Comparison of ENCODE assay signal across 10 cellular contexts in genomic region chr1:61141288-61142044, GRCh38. TPM values are rescaled to one million over a fixed set of nuclear protein-coding genes. Genes with fewer than 3 reads are reported as not detected.
DNase-seq lines count a peak whose midpoint lies in the region; ATAC-seq, FAIRE-seq and TF ChIP-seq lines count a peak whose summit lies in the region.
"Had no signal": no experiment of that assay in that cellular context is flagged by ENCODE, and none has a peak within 500 bp of the region (broad histone marks: within the 10 kb centered on the region; RNA-seq: fewer than 3 reads in every experiment).

No MANE protein-coding gene starts in this region.

- DNase-seq in NCI-H1417 (lab: John Stamatoyannopoulos, UW) (peak in 2 of 3 experiments; percentile 33 to 69), NCI-H1417 treated with DMSO at 0.1 percent for 48 hours (lab: John Stamatoyannopoulos, UW) (no peak), SK-N-SH (no peak), fibroblast of villous mesenchyme (ENCODE audit: low read depth) (peak; percentile 90), type B pancreatic cell (ENCODE audit: extremely low spot score, unreplicated experiment) (no peak), GM12891 (ENCODE audit: insufficient read length, low spot score) (no peak), C1 segment of cervical spinal cord (lab: John Stamatoyannopoulos, UW) (no peak)

- H2AFZ ChIP-seq in SK-N-SH (ENCODE audit: low read depth), result no peak overlapping the region

- TF ChIP-seq EP300 in SK-N-SH (IDR thresholded peaks at IDR 0.05; ENCODE audit: borderline replicate concordance in 1 of 2, low read depth in 1 of 2, low read length in 1 of 2), result no peak

- H3K4me1 Mint-ChIP-seq in type B pancreatic cell (ENCODE audit: unreplicated experiment), result peaks cover 48% of the 10 kb centered on the region

- H3K4me2 ChIP-seq in SK-N-SH, result peak overlapping the region; percentile 26; the same call in 1 of the 2 replicates

- H3K79me2 ChIP-seq in SK-N-SH (ENCODE audit: insufficient read depth), result no peaks in the 10 kb centered on the region; the same call in 1 of the 2 replicates

- no peaks in the 10 kb centered on the region for H3K9me2 ChIP-seq in SK-N-SH

- WGBS in SK-N-SH (ENCODE audit: low lambda C conversion rate), result 60% methylated on average over 9 of the region's 9 CpGs

- H3K27ac ChIP-seq in SK-N-SH (ENCODE audit: low read depth in 2 of 2, low read length in 1 of 2), result peak overlapping the region; percentile 50 to 74; a peak in 3 of 4 replicates

- CTCF ChIA-PET in SK-N-SH (lab: Yijun Ruan, JAX), result interaction anchor here (0.6 to 1.0 kb wide), 3 partner anchors 21 to 1218 kb away, joined by 3 to 4 read pairs (median 3); no protein-coding TSS in a partner anchor

- no peak for TF ChIP-seq RAD21 in SK-N-SH (IDR thresholded peaks at IDR 0.05; ENCODE audit: low read length)

- peaks cover 3% of the 10 kb centered on the region for H3K9me3 Mint-ChIP-seq in type B pancreatic cell

- peaks cover 9% of the 10 kb centered on the region for H3K27me3 Mint-ChIP-seq in type B pancreatic cell

- H3K4me3 ChIP-seq in SK-N-SH (ENCODE audit: low read depth in 2 of 2, low read length in 1 of 2), result no peak overlapping the region
- H3K4me3 ChIP-seq in fibroblast of villous mesenchyme (ENCODE audit: low read depth, low read length), result no peak overlapping the region
- H3K4me3 ChIP-seq: ovary had no signal

- TF ChIP-seq CTCF in SK-N-SH (IDR thresholded peaks at IDR 0.05) (no peak), fibroblast of villous mesenchyme (IDR thresholded peaks at IDR 0.05; ENCODE audit: insufficient read depth, low read depth, low read length) (no peak), type B pancreatic cell (conservative IDR thresholded peaks at IDR 0.05) (no peak)

- no peaks in the 10 kb centered on the region for H3K36me3 ChIP-seq in SK-N-SH (replicated peaks in 1 of 2; ENCODE audit: control insufficient read depth in 1 of 2, insufficient read depth in 2 of 2, low read length in 1 of 2)
- H3K36me3 ChIP-seq: ovary had no signal

- no peaks in the 10 kb centered on the region for H3K27me3 ChIP-seq in SK-N-SH (ENCODE audit: insufficient read depth)
- H3K27me3 ChIP-seq: ovary had no signal

- no peaks in the 10 kb centered on the region for H4K20me1 ChIP-seq in SK-N-SH (ENCODE audit: insufficient read depth)

- POLR2A ChIA-PET in SK-N-SH (lab: Yijun Ruan, JAX), result no interaction called here

- H3K36me3 Mint-ChIP-seq in type B pancreatic cell, result peaks cover 21% of the 10 kb centered on the region

- H3K9me3 ChIP-seq in SK-N-SH, result no peaks in the 10 kb centered on the region
- H3K9me3 ChIP-seq: ovary had no signal

- no peak for FAIRE-seq in GM12891 (lab: Jason Lieb, UNC)

- peak overlapping the region; percentile 18 for H3K27ac Mint-ChIP-seq in type B pancreatic cell

- no peak for ATAC-seq in GM21786 (IDR thresholded peaks at IDR 0.05; ENCODE audit: unreplicated experiment)
- ATAC-seq: activated CD4-positive, CD25-positive, alpha-beta regulatory T cell treated with anti-CD3 and anti-CD28 coated beads, Interleukin-2, amount 50 U/mL, for 24 hours had no signal

- no peak for TF ChIP-seq POLR2A in GM12891 (IDR thresholded peaks at IDR 0.05; ENCODE audit: low read depth, low read length)

- no peak overlapping the region for H3K4me3 Mint-ChIP-seq in type B pancreatic cell

- no peak overlapping the region for H3K9ac ChIP-seq in SK-N-SH

- peaks cover 26% of the 10 kb centered on the region for H3F3A ChIP-seq in SK-N-SH (replicated peaks; ENCODE audit: insufficient read depth)

- peaks cover 19 to 46% of the 10 kb centered on the region in 2 experiments; a peak in 3 of 4 replicates for H3K4me1 ChIP-seq in SK-N-SH (ENCODE audit: control insufficient read depth in 1 of 2, insufficient read depth in 2 of 2, low read depth in 1 of 2, low read length in 1 of 2)

TF ChIP-seq in SK-N-SH, 30 proteins besides CTCF, POLR2A, EP300 and RAD21:
- peak; percentile 43; the same call in 1 of the 2 replicates for TF ChIP-seq JUND (IDR thresholded peaks at IDR 0.05)
- TF ChIP-seq TCF12 (IDR thresholded peaks at IDR 0.05), result peak; percentile 31; the same call in 1 of the 2 replicates
- TF ChIP-seq ZBTB33 (IDR thresholded peaks at IDR 0.05; ENCODE audit: borderline replicate concordance, low read depth), result no peak
- TF ChIP-seq RXRA (IDR thresholded peaks at IDR 0.05; ENCODE audit: borderline replicate concordance, low read depth), result peak; percentile 58; the same call in 1 of the 2 replicates
- peak; percentile 44; the same call in 1 of the 2 replicates for TF ChIP-seq FOSL2 (IDR thresholded peaks at IDR 0.05; ENCODE audit: borderline replicate concordance, low read depth)
- TF ChIP-seq POLR2AphosphoS5 (IDR thresholded peaks at IDR 0.05; ENCODE audit: low read depth, low read length), result no peak
TF ChIP-seq in SK-N-SH: peak in this region for 4.

TF ChIP-seq in GM12891, 5 proteins besides CTCF, POLR2A, EP300 and RAD21:
- TF ChIP-seq POLR2AphosphoS5 (IDR thresholded peaks at IDR 0.05; ENCODE audit: low read depth, low read length), result no peak
- TF ChIP-seq POU2F2 (IDR thresholded peaks at IDR 0.05; ENCODE audit: low read depth, low read length), result no peak
- TF ChIP-seq PAX5 (IDR thresholded peaks at IDR 0.05; ENCODE audit: insufficient read depth, low read length, severe bottlenecking), result no peak
- TF ChIP-seq SPI1 (IDR thresholded peaks at IDR 0.05; ENCODE audit: low read depth, low read length), result no peak
- no peak for TF ChIP-seq TAF1 (IDR thresholded peaks at IDR 0.05; ENCODE audit: low read depth, low read length)

RNA-seq across cellular contexts. Expression of gene NFIA, which starts 59.1 kb away (rescaled TPM):
- polyA plus RNA-seq in SK-N-SH (2012; rRNA removed), result 3.3 and 4.1 TPM in 2 replicates
- 2.1 and 2.7 TPM in 2 replicates for polyA plus RNA-seq in SK-N-SH (2012; cell fraction: cytosol; rRNA removed)
- polyA plus RNA-seq in SK-N-SH (2012; cell fraction: nucleus; rRNA removed), result 1.6 and 3.1 TPM in 2 replicates
- total RNA-seq in fibroblast of villous mesenchyme (4.8 and 10.4 TPM in 2 replicates), type B pancreatic cell (ENCODE audit: low replicate concordance) (10.5 and 49.4 TPM in 2 replicates)
- not detected for polyA plus RNA-seq in GM12891 (2012; ENCODE audit: low read depth, missing spikeins)

Comparison
In these comparisons a context has a peak if more than half of its experiments do, and no peak if none do; other contexts are left out.
1. DNase-seq: peak in NCI-H1417 (2 of 3) and fibroblast of villous mesenchyme (single experiment); none in NCI-H1417 treated with DMSO at 0.1 percent for 48 hours (single experiment), SK-N-SH (single experiment), type B pancreatic cell (single experiment), GM12891 (single experiment) and C1 segment of cervical spinal cord (0 of 14).